Comparison of ENCODE assay signal across 16 cellular contexts in the genomic region with DNA sequence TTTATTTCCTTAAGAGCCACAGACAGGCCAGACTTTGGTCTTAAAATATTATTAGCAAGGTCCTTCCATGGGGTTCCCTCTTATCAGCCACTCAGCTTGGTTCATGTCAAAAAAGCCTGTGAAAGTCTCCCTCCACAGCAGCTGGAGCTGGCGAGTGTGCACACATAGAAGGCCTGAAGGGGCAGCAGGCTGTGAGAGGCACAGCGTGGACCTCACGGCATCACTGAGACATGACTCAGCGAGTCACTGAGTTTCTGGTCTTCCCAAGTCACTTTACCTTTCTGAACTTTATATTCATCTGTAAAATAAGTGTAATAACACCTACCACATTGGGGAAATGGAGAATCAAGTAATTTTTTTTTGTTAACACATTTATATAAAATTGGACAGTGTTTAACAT. TPM values are rescaled to one million over a fixed set of nuclear protein-coding genes. Genes with fewer than 3 reads are reported as not detected.
DNase-seq lines count a peak whose midpoint lies in the region; ATAC-seq, FAIRE-seq and TF ChIP-seq lines count a peak whose summit lies in the region.
"Had no signal": no experiment of that assay in that cellular context is flagged by ENCODE, and none has a peak within 500 bp of the region (broad histone marks: within the 10 kb centered on the region; RNA-seq: fewer than 3 reads in every experiment).

No MANE protein-coding gene starts in this region.

- no peak for DNase-seq in HepG2 (ENCODE audit: low spot score)
- DNase-seq in right lobe of liver, result no peak
- peak; percentile 23 for DNase-seq in SK-MEL-5 (ENCODE audit: low read depth, low spot score)
- peak; percentile 21 for DNase-seq in fibroblast of the aortic adventitia (ENCODE audit: low read depth)
- peak; percentile 45 for DNase-seq in testis
- no peak for DNase-seq in cerebellar nuclear complex (lab: John Stamatoyannopoulos, UW)
- DNase-seq in CD4-positive, alpha-beta T cell, result no peak
- DNase-seq: activated CD4-positive, alpha-beta T cell treated with anti-CD3 and anti-CD28 coated beads, Interleukin-2, amount 50 U/mL, for 48 hours; aorta; CD8-positive, alpha-beta T cell; natural killer cell; NCI-H1930; SHP77 treated with DMSO at 0.1 percent for 48 hours; stimulated activated CD4-positive, alpha-beta T cell treated with anti-CD3 and anti-CD28 coated beads, Interleukin-4, amount 100 ng/mL, for 1 hour had no signal

- TF ChIP-seq CTCF in HepG2 (CRISPR knock-in tag; IDR thresholded peaks at IDR 0.05) (no peak), right lobe of liver (IDR thresholded peaks at IDR 0.05) (no peak), fibroblast of the aortic adventitia (IDR thresholded peaks at IDR 0.05; ENCODE audit: insufficient read depth, low read length) (peak; percentile 30), testis (IDR thresholded peaks at IDR 0.05) (no peak)
- TF ChIP-seq CTCF in CD4-positive, alpha-beta T cell (IDR thresholded peaks at IDR 0.05), result no peak

- TF ChIP-seq EP300 in HepG2 (IDR thresholded peaks at IDR 0.05; ENCODE audit: low read depth in 2 of 2, low read length in 2 of 2) (no peak), HepG2 (CRISPR knock-in tag; IDR thresholded peaks at IDR 0.05; ENCODE audit: borderline replicate concordance) (no peak)

- H3K9me3 ChIP-seq in HepG2 (ENCODE audit: low read length) (no peaks in the 10 kb centered on the region), right lobe of liver (no peaks in the 10 kb centered on the region), testis (no peaks in the 10 kb centered on the region)
- no peaks in the 10 kb centered on the region for H3K9me3 ChIP-seq in CD4-positive, alpha-beta T cell (ENCODE audit: control insufficient read depth, low read length)
- H3K9me3 ChIP-seq: thoracic aorta had no signal

- in situ Hi-C loops in HepG2 (cut with HindIII; ENCODE audit: extremely low pct_ligation_motif_present, low pct_unique_long_range_greater_than_20kb), result no loop called here
- in situ Hi-C loops in SK-MEL-5 (cut with HindIII; ENCODE audit: low pct_unique_long_range_greater_than_20kb, low sequenced_read_pairs), result no loop called here

- H3K4me1 ChIP-seq in HepG2 (ENCODE audit: insufficient read depth, low read length) (no peaks in the 10 kb centered on the region), right lobe of liver (no peaks in the 10 kb centered on the region), testis (no peaks in the 10 kb centered on the region)

- no peaks in the 10 kb centered on the region; the same call in 1 of the 2 replicates for H4K20me1 ChIP-seq in HepG2 (ENCODE audit: insufficient read depth, low read length)

- H2AFZ ChIP-seq in HepG2 (ENCODE audit: low read length), result no peak overlapping the region

- H3K27ac ChIP-seq in HepG2 (ENCODE audit: extremely low read length, insufficient read depth, low read length) (no peak overlapping the region), right lobe of liver (no peak overlapping the region), testis (no peak overlapping the region)
- no peak overlapping the region for H3K27ac ChIP-seq in CD4-positive, alpha-beta T cell (ENCODE audit: low read depth, low read length)
- H3K27ac ChIP-seq: thoracic aorta had no signal

- H3K27me3 Mint-ChIP-seq in CD4-positive, alpha-beta T cell, result no peaks in the 10 kb centered on the region

- peaks cover 13% of the 10 kb centered on the region for H3K79me2 ChIP-seq in HepG2 (ENCODE audit: insufficient read depth, low read length)

- no peak overlapping the region for H3K9ac ChIP-seq in HepG2 (ENCODE audit: insufficient read depth, low read depth, low read length)

- no TSS peak for BruUV-seq in HepG2 (replicated peaks; lab: Mats Ljungman, UMichigan)

- TF ChIP-seq RAD21 in HepG2 (CRISPR knock-in tag; IDR thresholded peaks at IDR 0.05), result no peak

- FAIRE-seq in HepG2 (lab: Jason Lieb, UNC), result no peak

- 92% methylated on average over 4 of the region's 4 CpGs for WGBS in HepG2 (ENCODE audit: low lambda C conversion rate)
- 95% methylated on average over 4 of the region's 4 CpGs for WGBS in right lobe of liver (ENCODE audit: insufficient coverage, low coverage, low lambda C conversion rate, missing lambda C conversion rate)
- 53 to 92% methylated on average over 4 of the region's 4 CpGs for WGBS in testis, 2 donors

- H3K4me3 Mint-ChIP-seq in CD4-positive, alpha-beta T cell, result no peak overlapping the region
- H3K4me3 Mint-ChIP-seq: CD8-positive, alpha-beta T cell; natural killer cell had no signal

- H3K27ac Mint-ChIP-seq in CD4-positive, alpha-beta T cell, result no peak overlapping the region
- H3K27ac Mint-ChIP-seq: CD8-positive, alpha-beta T cell; natural killer cell had no signal

- no peak for TF ChIP-seq POLR2A in HepG2 (IDR thresholded peaks at IDR 0.05; ENCODE audit: insufficient read depth in 1 of 2, low read depth in 2 of 2, low read length in 2 of 2)
- no peak for TF ChIP-seq POLR2A in right lobe of liver (IDR thresholded peaks at IDR 0.05)
- TF ChIP-seq POLR2A in testis (IDR thresholded peaks at IDR 0.05), result no peak

- peak; percentile 79 for ATAC-seq in HepG2
- no peak for ATAC-seq in right lobe of liver
- ATAC-seq in HG02840 (IDR thresholded peaks at IDR 0.05; ENCODE audit: low FRiP score, unreplicated experiment), result no peak
- no peak for ATAC-seq in CD4-positive, alpha-beta T cell (ENCODE audit: poor library complexity)
- ATAC-seq: CD8-positive, alpha-beta T cell; natural killer cell had no signal

- CTCF ChIA-PET in HepG2 (lab: Yijun Ruan, JAX; ENCODE audit: low intra/inter-chr PET ratio, low total read pairs), result no interaction called here
- CTCF ChIA-PET in CD4-positive, alpha-beta T cell (lab: Charles Lee), result no interaction called here

- no peaks in the 10 kb centered on the region; a peak in 1 of 5 replicates for H3K27me3 ChIP-seq in HepG2 (ENCODE audit: control insufficient read depth in 1 of 2, insufficient read depth in 2 of 2, low read length in 2 of 2)
- no peaks in the 10 kb centered on the region for H3K27me3 ChIP-seq in right lobe of liver
- H3K27me3 ChIP-seq in testis, result no peaks in the 10 kb centered on the region
- no peaks in the 10 kb centered on the region for H3K27me3 ChIP-seq in CD4-positive, alpha-beta T cell (ENCODE audit: control insufficient read depth, insufficient read depth, low read length)

- intact Hi-C loops in HepG2 (cut with micrococcal nuclease; ENCODE audit: unreplicated experiment), result no loop called here
- intact Hi-C loops in right lobe of liver (cut with DNase I), result no loop called here
- intact Hi-C loops in testis (cut with DNase I; ENCODE audit: low total_unique reads), result no loop called here
- intact Hi-C loops in CD4-positive, alpha-beta T cell (cut with DNase I, micrococcal nuclease), result no loop called here

- H3K36me3 Mint-ChIP-seq in CD4-positive, alpha-beta T cell (ENCODE audit: low read depth), result peaks cover 70% of the 10 kb centered on the region

- peaks cover 0 to 24% of the 10 kb centered on the region in 2 experiments; a peak in 3 of 5 replicates for H3K36me3 ChIP-seq in HepG2 (replicated peaks in 1 of 2; ENCODE audit: control insufficient read depth in 1 of 2, insufficient read depth in 2 of 2, low read length in 2 of 2)
- H3K36me3 ChIP-seq in right lobe of liver, result peaks cover 0 to 15% (median 0%) of the 10 kb centered on the region in 4 donors
- H3K36me3 ChIP-seq in testis (ENCODE audit: low read depth, missing control alignments), result no peaks in the 10 kb centered on the region

- peaks cover 54% of the 10 kb centered on the region for H3K4me1 Mint-ChIP-seq in CD4-positive, alpha-beta T cell (ENCODE audit: low read depth)

- no peak overlapping the region for H3K4me2 ChIP-seq in HepG2 (ENCODE audit: low read depth, low read length)

- POLR2A ChIA-PET in HepG2 (lab: Yijun Ruan, JAX), result no interaction called here
- POLR2A ChIA-PET in CD4-positive, alpha-beta T cell (lab: Charles Lee), result no interaction called here

- H3K4me3 ChIP-seq in HepG2 (replicated peaks in 1 of 3; ENCODE audit: insufficient read depth in 1 of 3, low read depth in 2 of 3, low read length in 3 of 3), result no peak overlapping the region
- no peak overlapping the region for H3K4me3 ChIP-seq in right lobe of liver
- no peak overlapping the region for H3K4me3 ChIP-seq in fibroblast of the aortic adventitia (ENCODE audit: low read depth, low read length)
- no peak overlapping the region for H3K4me3 ChIP-seq in testis
- H3K4me3 ChIP-seq: thoracic aorta had no signal

- H3K9me3 Mint-ChIP-seq in CD4-positive, alpha-beta T cell, result no peaks in the 10 kb centered on the region
- H3K9me3 Mint-ChIP-seq: CD8-positive, alpha-beta T cell; natural killer cell had no signal

RNA-seq across cellular contexts. Expression of a gene that starts 8.7 kb away (rescaled TPM):
- total RNA-seq in HepG2 (2016; rRNA removed; fragmentation: Illumina TruSeq; extraction: Trizol) (2.9 TPM in 2 replicates), right lobe of liver (1 to 10 TPM; 1.9 to 3.5 (median 3.0) TPM), fibroblast of the aortic adventitia (ENCODE audit: low replicate concordance) (3.9 and 6.5 TPM in 2 replicates), testis (10 to 100 TPM; 32.8 to 33.0 TPM)
- total RNA-seq in HepG2 (2016; cell fraction: cytosol; rRNA removed; fragmentation: Illumina TruSeq; extraction: Trizol; ENCODE audit: low read depth), result 0.35 and 0.40 TPM in 2 replicates
- 2.5 and 2.6 TPM in 2 replicates for total RNA-seq in HepG2 (2016; cell fraction: insoluble cytoplasmic fraction; rRNA removed; fragmentation: Illumina TruSeq; extraction: Trizol)
- total RNA-seq in HepG2 (2016; cell fraction: membrane; rRNA removed; fragmentation: Illumina TruSeq; extraction: Trizol), result 1.9 and 2.1 TPM in 2 replicates
- 4.4 TPM in 2 replicates for total RNA-seq in HepG2 (2016; cell fraction: nucleus; rRNA removed; fragmentation: Illumina TruSeq; extraction: Trizol)
- polyA plus RNA-seq in HepG2 (2011; rRNA removed) (1.4 and 1.7 TPM in 2 replicates), testis (ENCODE audit: insufficient read depth, low read depth, low replicate concordance) (7.0 TPM)
- 0.83 and 1.2 TPM in 2 replicates for polyA plus RNA-seq in HepG2 (2011; cell fraction: cytosol; rRNA removed)
- 1.3 and 1.4 TPM in 2 replicates for polyA plus RNA-seq in HepG2 (2011; cell fraction: nucleus; rRNA removed)
- 3.9 and 4.1 TPM in 2 replicates for polyA plus RNA-seq in HepG2 (2012)
- 0.37 and 0.44 TPM in 2 replicates for polyA plus RNA-seq in HepG2 (2016; cell fraction: cytosol; fragmentation: Illumina TruSeq; extraction: Trizol; ENCODE audit: low read depth)
- 5.2 and 6.4 TPM in 2 replicates for polyA plus RNA-seq in HepG2 (2016; cell fraction: insoluble cytoplasmic fraction; fragmentation: Illumina TruSeq; extraction: Trizol; ENCODE audit: low read depth)
- 1.3 and 1.7 TPM in 2 replicates for polyA plus RNA-seq in HepG2 (2016; cell fraction: membrane; fragmentation: Illumina TruSeq; extraction: Trizol; ENCODE audit: low read depth)
- 5.2 and 5.9 TPM in 2 replicates for polyA plus RNA-seq in HepG2 (2016; cell fraction: nucleus; fragmentation: Illumina TruSeq; extraction: Trizol; ENCODE audit: insufficient read depth, low read depth)
- 1.3 and 2.4 TPM in 2 replicates for polyA minus RNA-seq in HepG2 (2011; rRNA and poly(A)+ RNA removed; ENCODE audit: low replicate concordance)
- 1.5 and 2.0 TPM in 2 replicates for polyA minus RNA-seq in HepG2 (2011; cell fraction: cytosol; rRNA and poly(A)+ RNA removed)
- polyA minus RNA-seq in HepG2 (2011; cell fraction: nucleus; rRNA and poly(A)+ RNA removed), result 6.8 and 7.2 TPM in 2 replicates
- 0.98 and 1.3 TPM in 2 replicates for total RNA-seq in SK-MEL-5 (2014; rRNA removed; shearing (Covaris generic))
- 5.4 and 6.2 TPM in 2 replicates for polyA plus RNA-seq in SK-MEL-5 (2015; cell fraction: cytosol; rRNA removed)
- 1.1 and 1.7 TPM in 2 replicates for polyA plus RNA-seq in SK-MEL-5 (2015; cell fraction: nucleus; rRNA removed)
- 10 to 100 TPM; 12.6 to 12.8 TPM for total RNA-seq in CD4-positive, alpha-beta T cell

RNA-seq across cellular contexts. Expression of a gene that starts 39.0 kb away (rescaled TPM):
- total RNA-seq in HepG2 (2016; rRNA removed; fragmentation: Illumina TruSeq; extraction: Trizol), result 416 and 578 TPM in 2 replicates
- 310 and 312 TPM in 2 replicates for total RNA-seq in HepG2 (2016; cell fraction: cytosol; rRNA removed; fragmentation: Illumina TruSeq; extraction: Trizol; ENCODE audit: low read depth)
- 377 and 636 TPM in 2 replicates for total RNA-seq in HepG2 (2016; cell fraction: insoluble cytoplasmic fraction; rRNA removed; fragmentation: Illumina TruSeq; extraction: Trizol)
- 216 and 241 TPM in 2 replicates for total RNA-seq in HepG2 (2016; cell fraction: membrane; rRNA removed; fragmentation: Illumina TruSeq; extraction: Trizol)
- 154 and 197 TPM in 2 replicates for total RNA-seq in HepG2 (2016; cell fraction: nucleus; rRNA removed; fragmentation: Illumina TruSeq; extraction: Trizol)
- polyA plus RNA-seq in HepG2 (2011; rRNA removed), result 306 and 407 TPM in 2 replicates
- polyA plus RNA-seq in HepG2 (2011; cell fraction: cytosol; rRNA removed), result 194 and 253 TPM in 2 replicates
- 103 and 113 TPM in 2 replicates for polyA plus RNA-seq in HepG2 (2011; cell fraction: nucleus; rRNA removed)
- 284 and 407 TPM in 2 replicates for polyA plus RNA-seq in HepG2 (2012)
- 133 and 146 TPM in 2 replicates for polyA plus RNA-seq in HepG2 (2016; cell fraction: cytosol; fragmentation: Illumina TruSeq; extraction: Trizol; ENCODE audit: low read depth)
- 505 and 556 TPM in 2 replicates for polyA plus RNA-seq in HepG2 (2016; cell fraction: insoluble cytoplasmic fraction; fragmentation: Illumina TruSeq; extraction: Trizol; ENCODE audit: low read depth)
- 146 and 154 TPM in 2 replicates for polyA plus RNA-seq in HepG2 (2016; cell fraction: membrane; fragmentation: Illumina TruSeq; extraction: Trizol; ENCODE audit: low read depth)
- 214 and 230 TPM in 2 replicates for polyA plus RNA-seq in HepG2 (2016; cell fraction: nucleus; fragmentation: Illumina TruSeq; extraction: Trizol; ENCODE audit: insufficient read depth, low read depth)
- polyA minus RNA-seq in HepG2 (2011; rRNA and poly(A)+ RNA removed; ENCODE audit: low replicate concordance), result 118 and 140 TPM in 2 replicates
- 138 and 142 TPM in 2 replicates for polyA minus RNA-seq in HepG2 (2011; cell fraction: cytosol; rRNA and poly(A)+ RNA removed)
- polyA minus RNA-seq in HepG2 (2011; cell fraction: nucleus; rRNA and poly(A)+ RNA removed), result 96.7 and 139 TPM in 2 replicates
- total RNA-seq in right lobe of liver, result 100 to 1,000 TPM; 177 to 376 (median 210) TPM
- 363 and 364 TPM in 2 replicates for total RNA-seq in SK-MEL-5 (2014; rRNA removed; shearing (Covaris generic))
- 206 and 259 TPM in 2 replicates for polyA plus RNA-seq in SK-MEL-5 (2015; cell fraction: cytosol; rRNA removed)
- 152 and 166 TPM in 2 replicates for polyA plus RNA-seq in SK-MEL-5 (2015; cell fraction: nucleus; rRNA removed)
- 96.4 and 251 TPM in 2 replicates for total RNA-seq in fibroblast of the aortic adventitia (ENCODE audit: low replicate concordance)
- total RNA-seq in testis, result 100 to 1,000 TPM; 246 to 272 TPM
- 186 TPM for polyA plus RNA-seq in testis (ENCODE audit: insufficient read depth, low read depth, low replicate concordance)
- 100 to 1,000 TPM; 111 TPM for total RNA-seq in CD4-positive, alpha-beta T cell

RNA-seq across cellular contexts. Expression of a gene that starts 39.2 kb away (rescaled TPM):
- 23.2 and 34.6 TPM in 2 replicates for total RNA-seq in HepG2 (2016; rRNA removed; fragmentation: Illumina TruSeq; extraction: Trizol)
- 6.2 and 6.5 TPM in 2 replicates for total RNA-seq in HepG2 (2016; cell fraction: cytosol; rRNA removed; fragmentation: Illumina TruSeq; extraction: Trizol; ENCODE audit: low read depth)
- 23.1 and 32.6 TPM in 2 replicates for total RNA-seq in HepG2 (2016; cell fraction: insoluble cytoplasmic fraction; rRNA removed; fragmentation: Illumina TruSeq; extraction: Trizol)
- total RNA-seq in HepG2 (2016; cell fraction: membrane; rRNA removed; fragmentation: Illumina TruSeq; extraction: Trizol), result 4.8 and 7.1 TPM in 2 replicates
- total RNA-seq in HepG2 (2016; cell fraction: nucleus; rRNA removed; fragmentation: Illumina TruSeq; extraction: Trizol), result 13.7 and 13.9 TPM in 2 replicates
- polyA plus RNA-seq in HepG2 (2011; rRNA removed), result 3.8 and 4.9 TPM in 2 replicates
- 0.99 and 1.8 TPM in 2 replicates for polyA plus RNA-seq in HepG2 (2011; cell fraction: cytosol; rRNA removed)
- 3.1 and 4.2 TPM in 2 replicates for polyA plus RNA-seq in HepG2 (2011; cell fraction: nucleus; rRNA removed)
- polyA plus RNA-seq in HepG2 (2012), result 7.4 and 9.5 TPM in 2 replicates
- polyA plus RNA-seq in HepG2 (2016; cell fraction: cytosol; fragmentation: Illumina TruSeq; extraction: Trizol; ENCODE audit: low read depth), result 2.2 and 2.8 TPM in 2 replicates
- 37.5 and 38.1 TPM in 2 replicates for polyA plus RNA-seq in HepG2 (2016; cell fraction: insoluble cytoplasmic fraction; fragmentation: Illumina TruSeq; extraction: Trizol; ENCODE audit: low read depth)
- 2.8 and 5.0 TPM in 2 replicates for polyA plus RNA-seq in HepG2 (2016; cell fraction: membrane; fragmentation: Illumina TruSeq; extraction: Trizol; ENCODE audit: low read depth)
- 28.2 and 28.5 TPM in 2 replicates for polyA plus RNA-seq in HepG2 (2016; cell fraction: nucleus; fragmentation: Illumina TruSeq; extraction: Trizol; ENCODE audit: insufficient read depth, low read depth)
- 1.4 and 2.1 TPM in 2 replicates for polyA minus RNA-seq in HepG2 (2011; rRNA and poly(A)+ RNA removed; ENCODE audit: low replicate concordance)
- 0.79 and 3.4 TPM in 2 replicates for polyA minus RNA-seq in HepG2 (2011; cell fraction: cytosol; rRNA and poly(A)+ RNA removed)
- polyA minus RNA-seq in HepG2 (2011; cell fraction: nucleus; rRNA and poly(A)+ RNA removed), result 15.2 and 16.6 TPM in 2 replicates
- 1 to 10 TPM; 2.3 to 4.3 (median 3.4) TPM for total RNA-seq in right lobe of liver
- total RNA-seq in SK-MEL-5 (2014; rRNA removed; shearing (Covaris generic)), result 73.9 and 74.0 TPM in 2 replicates
- 22.2 and 27.8 TPM in 2 replicates for polyA plus RNA-seq in SK-MEL-5 (2015; cell fraction: cytosol; rRNA removed)
- 43.4 and 49.4 TPM in 2 replicates for polyA plus RNA-seq in SK-MEL-5 (2015; cell fraction: nucleus; rRNA removed)
- 7.0 and 55.2 TPM in 2 replicates for total RNA-seq in fibroblast of the aortic adventitia (ENCODE audit: low replicate concordance)
- 10 to 100 TPM in 1 of 2 donors, 1 to 10 TPM in 1; 9.1 to 10.6 TPM for total RNA-seq in testis
- 8.3 TPM for polyA plus RNA-seq in testis (ENCODE audit: insufficient read depth, low read depth, low replicate concordance)
- 1 to 10 TPM; 6.5 to 8.6 TPM for total RNA-seq in CD4-positive, alpha-beta T cell

Comparison
In these comparisons a context has a peak if more than half of its experiments do, and no peak if none do; other contexts are left out.
1. DNase-seq: peak in SK-MEL-5 (single experiment), fibroblast of the aortic adventitia (single experiment) and testis (single experiment); none in HepG2 (single experiment), right lobe of liver (0 of 3), cerebellar nuclear complex (0 of 2) and CD4-positive, alpha-beta T cell (0 of 10).